15 cellular contexts compared by ENCODE assay signal in the genomic region with DNA sequence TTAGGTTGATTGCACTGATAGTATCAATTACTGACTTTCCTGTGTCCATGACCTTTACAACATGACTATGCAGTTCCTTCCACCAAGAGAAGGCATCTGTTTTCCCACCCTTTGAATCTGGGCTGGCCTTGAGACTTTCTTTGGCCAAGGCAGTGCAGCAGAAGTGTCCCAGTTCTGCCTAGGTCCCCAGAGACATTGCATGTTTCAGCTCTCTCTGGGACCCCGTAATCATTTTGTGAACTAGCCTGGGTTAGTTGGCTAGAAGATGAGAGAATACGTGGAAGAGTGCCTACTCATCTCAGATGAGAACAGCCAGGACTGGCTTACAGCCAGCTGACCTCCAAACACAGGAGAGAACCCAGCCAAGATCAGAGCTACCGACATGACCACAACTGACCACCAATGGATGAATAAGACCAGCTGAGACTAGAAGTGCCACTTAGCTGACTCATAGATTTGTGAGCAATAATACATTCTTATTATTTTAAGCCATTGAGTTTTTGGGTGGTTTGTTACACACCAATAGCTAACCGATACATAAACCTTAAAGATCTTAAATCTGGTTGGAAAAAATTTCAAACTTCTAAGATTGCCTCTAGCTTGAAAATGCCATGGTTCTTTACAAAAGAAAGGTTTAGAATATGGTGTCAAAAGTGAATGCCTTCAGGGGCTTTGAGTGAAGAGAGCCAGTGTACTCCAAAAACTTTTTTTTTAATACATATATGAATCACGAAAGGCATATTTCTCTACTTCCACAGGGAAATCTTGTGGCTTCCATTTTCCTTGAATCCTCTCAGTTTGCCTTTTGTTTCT.
A peak's percentile ranks its signal among the peaks of the same experiment; 100 is the strongest.
DNase-seq lines count a peak whose midpoint lies in the region; ATAC-seq and TF ChIP-seq lines count a peak whose summit lies in the region.
"Had no signal": no experiment of that assay in that cellular context is flagged by ENCODE, and none has a peak within 500 bp of the region (broad histone marks: within the 10 kb centered on the region; RNA-seq: fewer than 3 reads in every experiment).

No MANE protein-coding gene starts in this region.

- POLR2A ChIA-PET in Caco-2 (lab: Charles Lee) = no interaction called here
- POLR2A ChIA-PET in activated CD4-positive, alpha-beta T cell treated with anti-CD3 and anti-CD28 coated beads for 36 hours (lab: Charles Lee) = no interaction called here

- DNase-seq in EL = peak; percentile 89
- DNase-seq in ascending aorta (ENCODE audit: low spot score in 2 of 2) = peak in 1 of 2 donors; percentile 82
- peak in 1 of 2 donors; percentile 54 for DNase-seq in heart right ventricle
- DNase-seq in skeletal muscle cell (ENCODE audit: low read depth) = peak; percentile 65
- DNase-seq in Caco-2 = no peak
- DNase-seq in NCI-H2196 (lab: John Stamatoyannopoulos, UW; ENCODE audit: unreplicated experiment) = no peak
- no peak for DNase-seq in activated CD4-positive, alpha-beta T cell treated with anti-CD3 and anti-CD28 coated beads for 36 hours
- no peak for DNase-seq in pons (ENCODE audit: low spot score)
- DNase-seq: activated T-cell treated with anti-CD3 and anti-CD28 coated beads, Interleukin-2, amount 50 U/mL, for 72 hours; head of caudate nucleus; naive thymus-derived CD8-positive, alpha-beta T cell; NCI-H1436; stimulated activated CD4-positive, alpha-beta T cell treated with anti-CD3 and anti-CD28 coated beads, Interleukin-2, amount 100 ng/mL, for 24 hours; WERI-Rb-1 had no signal

- H3K36me3 ChIP-seq in ascending aorta (no peaks in the 10 kb centered on the region), heart right ventricle (no peaks in the 10 kb centered on the region), Caco-2 (ENCODE audit: control insufficient read depth, insufficient read depth, low read length) (no peaks in the 10 kb centered on the region)
- H3K36me3 ChIP-seq: WERI-Rb-1 had no signal

- H3K9me3 Mint-ChIP-seq in Caco-2 (ENCODE audit: unreplicated experiment) = peaks cover 9% of the 10 kb centered on the region
- peaks cover 3% of the 10 kb centered on the region for H3K9me3 Mint-ChIP-seq in activated CD4-positive, alpha-beta T cell treated with anti-CD3 and anti-CD28 coated beads for 36 hours (ENCODE audit: low read depth)
- H3K9me3 Mint-ChIP-seq: activated T-cell treated with anti-CD3 and anti-CD28 coated beads, Interleukin-2, amount 50 U/mL, for 72 hours had no signal

- H3K4me1 Mint-ChIP-seq in Caco-2 (ENCODE audit: low read depth, unreplicated experiment) = peaks cover 13% of the 10 kb centered on the region
- no peaks in the 10 kb centered on the region for H3K4me1 Mint-ChIP-seq in activated CD4-positive, alpha-beta T cell treated with anti-CD3 and anti-CD28 coated beads for 36 hours
- H3K4me1 Mint-ChIP-seq: naive thymus-derived CD8-positive, alpha-beta T cell had no signal

- 60 to 77% methylated on average over 5 of the region's 5 CpGs for WGBS in heart right ventricle, 2 donors

- intact Hi-C loops in ascending aorta (cut with DNase I) = loop anchor here (5.0 kb wide), 2 partner anchors 182 to 232 kb away; partner anchors contain the start of gene TIMP3
- intact Hi-C loops in heart right ventricle (cut with DNase I) = loop anchor here in 6 of 10 donors (5.0 to 10.0 kb wide), 5 partner anchors 38 to 142 kb away; no protein-coding TSS in a partner anchor
- intact Hi-C loops in Caco-2 (cut with micrococcal nuclease; ENCODE audit: unreplicated experiment) = loop anchor here (10.0 kb wide), 1 partner anchor 165 kb away; no protein-coding TSS in a partner anchor
- intact Hi-C loops in activated CD4-positive, alpha-beta T cell treated with anti-CD3 and anti-CD28 coated beads for 36 hours (cut with DNase I, micrococcal nuclease) = no loop called here

- H3K27me3 ChIP-seq in ascending aorta (no peaks in the 10 kb centered on the region), heart right ventricle (no peaks in the 10 kb centered on the region), Caco-2 (replicated peaks; ENCODE audit: control insufficient read depth, insufficient read depth, low read length) (no peaks in the 10 kb centered on the region)

- H3K4me1 ChIP-seq in ascending aorta = peaks cover 6 to 44% of the 10 kb centered on the region in 2 donors
- peaks cover 29 to 80% (median 60%) of the 10 kb centered on the region in 9 donors for H3K4me1 ChIP-seq in heart right ventricle
- peaks cover 33% of the 10 kb centered on the region for H3K4me1 ChIP-seq in Caco-2

- BruUV-seq in Caco-2 (replicated peaks; lab: Mats Ljungman, UMichigan) = no TSS peak

- no peaks in the 10 kb centered on the region for H3K36me3 Mint-ChIP-seq in Caco-2 (ENCODE audit: insufficient read depth, unreplicated experiment)
- H3K36me3 Mint-ChIP-seq in activated CD4-positive, alpha-beta T cell treated with anti-CD3 and anti-CD28 coated beads for 36 hours (ENCODE audit: low read depth) = no peaks in the 10 kb centered on the region

- CTCF ChIA-PET in Caco-2 (lab: Charles Lee) = no interaction called here
- CTCF ChIA-PET in activated CD4-positive, alpha-beta T cell treated with anti-CD3 and anti-CD28 coated beads for 36 hours (lab: Charles Lee) = no interaction called here

- H3K4me3 Mint-ChIP-seq in Caco-2 (ENCODE audit: unreplicated experiment) = no peak overlapping the region
- H3K4me3 Mint-ChIP-seq in activated CD4-positive, alpha-beta T cell treated with anti-CD3 and anti-CD28 coated beads for 36 hours = no peak overlapping the region
- H3K4me3 Mint-ChIP-seq: activated T-cell treated with anti-CD3 and anti-CD28 coated beads, Interleukin-2, amount 50 U/mL, for 72 hours; naive thymus-derived CD8-positive, alpha-beta T cell had no signal

- no peak for TF ChIP-seq CTCF in ascending aorta (IDR thresholded peaks at IDR 0.05)
- no peak for TF ChIP-seq CTCF in heart right ventricle (IDR thresholded peaks at IDR 0.05)
- TF ChIP-seq CTCF in Caco-2 (IDR thresholded peaks at IDR 0.05; ENCODE audit: insufficient read depth in 1 of 2, low read depth in 1 of 2, low read length in 1 of 2, severe bottlenecking in 1 of 2, unreplicated experiment in 1 of 2) = no peak

- no peaks in the 10 kb centered on the region for H3K27me3 Mint-ChIP-seq in Caco-2 (ENCODE audit: insufficient read depth, unreplicated experiment)
- H3K27me3 Mint-ChIP-seq in activated CD4-positive, alpha-beta T cell treated with anti-CD3 and anti-CD28 coated beads for 36 hours = no peaks in the 10 kb centered on the region

- H3K4me3 ChIP-seq in ascending aorta (no peak overlapping the region), heart right ventricle (no peak overlapping the region), skeletal muscle cell (ENCODE audit: low read depth, low read length) (no peak overlapping the region), Caco-2 (ENCODE audit: low read depth, low read length) (no peak overlapping the region)
- H3K4me3 ChIP-seq: PC-9 had no signal

- no peak overlapping the region for H3K27ac Mint-ChIP-seq in Caco-2 (ENCODE audit: unreplicated experiment)
- no peak overlapping the region for H3K27ac Mint-ChIP-seq in activated CD4-positive, alpha-beta T cell treated with anti-CD3 and anti-CD28 coated beads for 36 hours
- H3K27ac Mint-ChIP-seq: activated T-cell treated with anti-CD3 and anti-CD28 coated beads, Interleukin-2, amount 50 U/mL, for 72 hours had no signal

- peak in 4 of 8 donors; percentile 18 to 77 (median 43) for ATAC-seq in heart right ventricle
- no peak for ATAC-seq in activated CD4-positive, alpha-beta T cell treated with anti-CD3 and anti-CD28 coated beads for 36 hours
- ATAC-seq: activated T-cell treated with anti-CD3 and anti-CD28 coated beads, Interleukin-2, amount 50 U/mL, for 72 hours; naive thymus-derived CD8-positive, alpha-beta T cell had no signal

- H3K27ac ChIP-seq in ascending aorta = peak overlapping the region; percentile 75 to 78
- H3K27ac ChIP-seq in heart right ventricle = peak overlapping the region; percentile 13 to 93 (median 79)
- H3K27ac ChIP-seq: PC-9, WERI-Rb-1 had no signal

- H3K9me3 ChIP-seq in ascending aorta = peaks cover 0 to 10% of the 10 kb centered on the region in 2 donors
- peaks cover 0 to 14% (median 7%) of the 10 kb centered on the region in 11 donors for H3K9me3 ChIP-seq in heart right ventricle
- H3K9me3 ChIP-seq in Caco-2 = peaks cover 4% of the 10 kb centered on the region

Comparison
In these comparisons a context has a peak if more than half of its experiments do, and no peak if none do; other contexts are left out.
1. DNase-seq: peak in EL (single experiment) and skeletal muscle cell (single experiment); none in Caco-2 (0 of 2), NCI-H2196 (single experiment), activated CD4-positive, alpha-beta T cell treated with anti-CD3 and anti-CD28 coated beads for 36 hours (single experiment) and pons (single experiment).
2. intact Hi-C loops: an anchor here in ascending aorta (5.0 kb wide), heart right ventricle (5.0 to 10.0 kb wide) and Caco-2 (10.0 kb wide); none called in activated CD4-positive, alpha-beta T cell treated with anti-CD3 and anti-CD28 coated beads for 36 hours.